ENCODE assay signal across 1 cellular context in genomic region chr14:70415788-70416187, GRCh38.
TF ChIP-seq lines count a peak whose summit lies in the region.

No MANE protein-coding gene starts in this region.

TF ChIP-seq in HCT116, 20 proteins besides CTCF, POLR2A, EP300 and RAD21 (continued from another document):
- TF ChIP-seq ATF3 (IDR thresholded peaks at IDR 0.05): no peak
- no peak for TF ChIP-seq ZNF274 (IDR thresholded peaks at IDR 0.05; ENCODE audit: low read depth, low read length)
- no peak for TF ChIP-seq POLR2AphosphoS5 (IDR thresholded peaks at IDR 0.05; ENCODE audit: low read depth, low read length)
- no peak for TF ChIP-seq FOSL1 (IDR thresholded peaks at IDR 0.05; ENCODE audit: low read depth)
- TF ChIP-seq EZH2phosphoT487 (IDR thresholded peaks at IDR 0.05; ENCODE audit: borderline replicate concordance): no peak
- no peak for TF ChIP-seq EGR1 (IDR thresholded peaks at IDR 0.05; ENCODE audit: low read depth)
- TF ChIP-seq EZH2 (IDR thresholded peaks at IDR 0.05): no peak
- no peak for TF ChIP-seq ZFX (IDR thresholded peaks at IDR 0.05)
- TF ChIP-seq MAX (IDR thresholded peaks at IDR 0.05): no peak
- TF ChIP-seq REST (IDR thresholded peaks at IDR 0.05; ENCODE audit: low read depth): no peak
- no peak for TF ChIP-seq TCF7L2 (IDR thresholded peaks at IDR 0.05; ENCODE audit: borderline replicate concordance, extremely low read depth, insufficient read depth, insufficient read length)
- no peak for TF ChIP-seq SIN3A (IDR thresholded peaks at IDR 0.05; ENCODE audit: low read depth)
- no peak for TF ChIP-seq SP1 (IDR thresholded peaks at IDR 0.05; ENCODE audit: low read depth)
- TF ChIP-seq CBX3 (IDR thresholded peaks at IDR 0.05; ENCODE audit: low read depth): no peak
- no peak for TF ChIP-seq YY1 (IDR thresholded peaks at IDR 0.05; ENCODE audit: extremely low read depth, insufficient replicate concordance, low read depth, low read length)
- TF ChIP-seq JUND (IDR thresholded peaks at IDR 0.05): no peak
- no peak for TF ChIP-seq ELF1 (IDR thresholded peaks at IDR 0.05; ENCODE audit: borderline replicate concordance, low read depth)
